ENCODE assay signal across 1 cellular context in genomic region chr5:53476531-53477480, GRCh38.
TF ChIP-seq lines count a peak whose summit lies in the region.

No MANE protein-coding gene starts in this region.

TF ChIP-seq in HepG2, 621 proteins besides CTCF, POLR2A, EP300 and RAD21 (continued from another document and continues in another):
- TF ChIP-seq SNAPC2 (CRISPR knock-in tag; IDR thresholded peaks at IDR 0.05) (peak; percentile 79; the same call in 1 of the 2 replicates), ATF7-NPFF (CRISPR knock-in tag; IDR thresholded peaks at IDR 0.05; ENCODE audit: low read depth) (no peak), PRPF4 (IDR thresholded peaks at IDR 0.05; ENCODE audit: low read depth, low read length, poor library complexity, severe bottlenecking) (no peak), ZNF775 (CRISPR knock-in tag; IDR thresholded peaks at IDR 0.05; ENCODE audit: borderline replicate concordance) (no peak), ZNF513 (CRISPR knock-in tag; conservative IDR thresholded peaks at IDR 0.05) (no peak), ZNF770 (CRISPR knock-in tag; IDR thresholded peaks at IDR 0.05) (no peak; the same call in 1 of the 2 replicates), ZSCAN22 (CRISPR knock-in tag; IDR thresholded peaks at IDR 0.05) (peak; percentile 27; the same call in 1 of the 2 replicates), ADNP (CRISPR knock-in tag; IDR thresholded peaks at IDR 0.05) (no peak), TAF15 (IDR thresholded peaks at IDR 0.05; ENCODE audit: low read depth, low read length, poor library complexity, severe bottlenecking) (no peak), POLR2AphosphoS5 (IDR thresholded peaks at IDR 0.05; ENCODE audit: low read depth, low read length) (no peak), IRF1 (CRISPR knock-in tag; IDR thresholded peaks at IDR 0.05; ENCODE audit: low read depth) (0 out of 2 replicates have a peak, but pooled peaks have one; percentile 76), SOX13 (IDR thresholded peaks at IDR 0.05) (peak; percentile 95), SOX13 (CRISPR knock-in tag; conservative IDR thresholded peaks at IDR 0.05 in 1 of 2, IDR thresholded peaks at IDR 0.05 in 1 of 2) (peak in 1 of 2 experiments; percentile 99; a peak in 2 of 4 replicates), MXD1 (CRISPR knock-in tag; IDR thresholded peaks at IDR 0.05) (no peak), FOXO1 (CRISPR knock-in tag; IDR thresholded peaks at IDR 0.05) (peak; percentile 100), ZNF720 (CRISPR knock-in tag; IDR thresholded peaks at IDR 0.05) (no peak), HNRNPK (IDR thresholded peaks at IDR 0.05; ENCODE audit: low read depth, low read length, poor library complexity, severe bottlenecking) (no peak), PITX1 (CRISPR knock-in tag; IDR thresholded peaks at IDR 0.05) (peak; percentile 99), TRIM24 (CRISPR knock-in tag; IDR thresholded peaks at IDR 0.05) (peak; percentile 92), NONO (IDR thresholded peaks at IDR 0.05) (no peak), NONO (CRISPR knock-in tag; conservative IDR thresholded peaks at IDR 0.05) (peak; percentile 92; the same call in 1 of the 2 replicates), RAD51 (IDR thresholded peaks at IDR 0.05; ENCODE audit: borderline replicate concordance) (no peak), KDM3A (CRISPR knock-in tag; IDR thresholded peaks at IDR 0.05; ENCODE audit: low read depth) (peak; percentile 99), AGO2 (optimal IDR thresholded peaks at IDR 0.05; ENCODE audit: low read depth, low read length) (no peak), NR3C1 (CRISPR knock-in tag; IDR thresholded peaks at IDR 0.05) (no peak), HMG20A (CRISPR knock-in tag; IDR thresholded peaks at IDR 0.05; ENCODE audit: borderline replicate concordance) (peak; percentile 100), CCDC6 (CRISPR knock-in tag; IDR thresholded peaks at IDR 0.05) (peak; percentile 92), ZNF589 (CRISPR knock-in tag; conservative IDR thresholded peaks at IDR 0.05) (no peak), SNAPC5 (CRISPR knock-in tag; IDR thresholded peaks at IDR 0.05; ENCODE audit: borderline replicate concordance) (peak; percentile 79; the same call in 1 of the 2 replicates), ZKSCAN8 (CRISPR knock-in tag; IDR thresholded peaks at IDR 0.05; ENCODE audit: borderline replicate concordance) (peak; percentile 97), SP4 (CRISPR knock-in tag; IDR thresholded peaks at IDR 0.05) (peak; percentile 79), ZNF101 (CRISPR knock-in tag; IDR thresholded peaks at IDR 0.05; ENCODE audit: borderline replicate concordance, low read depth) (no peak), CREB3 (CRISPR knock-in tag; IDR thresholded peaks at IDR 0.05) (no peak), ZNF550 (CRISPR knock-in tag; IDR thresholded peaks at IDR 0.05; ENCODE audit: borderline replicate concordance) (no peak), ZNF224 (CRISPR knock-in tag; IDR thresholded peaks at IDR 0.05) (no peak), TBP (CRISPR knock-in tag; IDR thresholded peaks at IDR 0.05) (no peak), TCF12 (IDR thresholded peaks at IDR 0.05) (no peak), TCF12 (CRISPR knock-in tag; IDR thresholded peaks at IDR 0.05) (peak; percentile 100), SPEN (CRISPR knock-in tag; IDR thresholded peaks at IDR 0.05; ENCODE audit: low read depth) (peak; percentile 76; the same call in 1 of the 2 replicates), SRSF4 (IDR thresholded peaks at IDR 0.05; ENCODE audit: low read depth, low read length, poor library complexity, severe bottlenecking) (no peak), CREM (IDR thresholded peaks at IDR 0.05) (peak; percentile 98), CREM (CRISPR knock-in tag; IDR thresholded peaks at IDR 0.05) (no peak), ZNF24 (IDR thresholded peaks at IDR 0.05) (peak; percentile 72), TFE3 (CRISPR knock-in tag; IDR thresholded peaks at IDR 0.05) (peak; percentile 97), GMEB2 (CRISPR knock-in tag; IDR thresholded peaks at IDR 0.05; ENCODE audit: low read depth) (0 out of 2 replicates have a peak, but pooled peaks have one; percentile 22), KLF13 (CRISPR knock-in tag; IDR thresholded peaks at IDR 0.05) (no peak), SMARCE1 (IDR thresholded peaks at IDR 0.05; ENCODE audit: borderline replicate concordance) (peak; percentile 89), RORA (CRISPR knock-in tag; IDR thresholded peaks at IDR 0.05) (peak; percentile 43; the same call in 1 of the 2 replicates), ARID5B (CRISPR knock-in tag; IDR thresholded peaks at IDR 0.05) (peak; percentile 100), TCF7 (IDR thresholded peaks at IDR 0.05; ENCODE audit: low read depth) (peak; percentile 96), ZNF562 (CRISPR knock-in tag; IDR thresholded peaks at IDR 0.05; ENCODE audit: borderline replicate concordance) (no peak), ZNF317 (CRISPR knock-in tag; IDR thresholded peaks at IDR 0.05) (peak; percentile 86), ZZZ3 (CRISPR knock-in tag; IDR thresholded peaks at IDR 0.05; ENCODE audit: borderline replicate concordance) (no peak), ZNF75D (CRISPR knock-in tag; IDR thresholded peaks at IDR 0.05; ENCODE audit: borderline replicate concordance) (no peak), ZNF160 (CRISPR knock-in tag; IDR thresholded peaks at IDR 0.05) (peak; percentile 34; the same call in 1 of the 2 replicates), ZBTB49 (CRISPR knock-in tag; IDR thresholded peaks at IDR 0.05; ENCODE audit: borderline replicate concordance) (no peak), ZNF816 (CRISPR knock-in tag; IDR thresholded peaks at IDR 0.05; ENCODE audit: borderline replicate concordance) (peak; percentile 80; the same call in 1 of the 2 replicates), ZNF10 (CRISPR knock-in tag; IDR thresholded peaks at IDR 0.05; ENCODE audit: borderline replicate concordance, low read depth) (no peak), NFKBIZ (CRISPR knock-in tag; IDR thresholded peaks at IDR 0.05) (peak; percentile 97)
